ENCODE assay signal across 21 cellular contexts in the genomic region with DNA sequence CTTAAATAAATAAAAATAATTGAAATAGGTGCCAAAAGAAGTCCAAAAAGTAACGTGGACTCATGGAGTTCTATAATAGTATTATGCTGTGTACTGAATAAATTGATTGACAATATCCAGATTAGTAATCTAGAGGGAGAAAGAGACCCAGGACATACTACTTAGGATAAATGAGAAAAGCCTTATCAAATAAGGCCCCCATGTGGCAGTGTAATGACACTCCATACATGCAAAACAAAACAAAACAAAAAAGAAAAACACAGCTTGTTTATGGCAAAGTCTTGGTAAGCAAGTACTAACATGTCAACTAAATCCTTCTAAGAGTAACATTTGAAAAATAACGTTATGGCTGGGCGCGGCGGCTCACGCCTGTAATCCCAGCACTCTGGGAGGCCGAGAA. TPM values are rescaled to one million over a fixed set of nuclear protein-coding genes. Genes with fewer than 3 reads are reported as not detected.
DNase-seq lines count a peak whose midpoint lies in the region; ATAC-seq and TF ChIP-seq lines count a peak whose summit lies in the region.
"Had no signal": no experiment of that assay in that cellular context is flagged by ENCODE, and none has a peak within 500 bp of the region (broad histone marks: within the 10 kb centered on the region; RNA-seq: fewer than 3 reads in every experiment).

No MANE protein-coding gene starts in this region.

- peak overlapping the region; percentile 53; the same call in 1 of the 2 replicates for H3K4me3 ChIP-seq in BE2C (ENCODE audit: low read depth, low read length)
- H3K4me3 ChIP-seq in PC-3 (ENCODE audit: low read length) = no peak overlapping the region
- H3K4me3 ChIP-seq in hepatocyte = no peak overlapping the region
- H3K4me3 ChIP-seq: breast epithelium, sigmoid colon, vagina had no signal

- WGBS in hepatocyte (ENCODE audit: low lambda C conversion rate, missing lambda C conversion rate) = 74% methylated on average over 7 of the region's 7 CpGs

- H3K9ac ChIP-seq in PC-3 (ENCODE audit: low read length) = no peak overlapping the region

- no peaks in the 10 kb centered on the region for H3K9me3 ChIP-seq in BE2C
- H3K9me3 ChIP-seq in PC-3 (ENCODE audit: low read length) = no peaks in the 10 kb centered on the region
- H3K9me3 ChIP-seq in hepatocyte (ENCODE audit: low read depth) = no peaks in the 10 kb centered on the region
- H3K9me3 ChIP-seq: breast epithelium, sigmoid colon, vagina had no signal

- no peaks in the 10 kb centered on the region for H4K20me1 ChIP-seq in PC-3 (ENCODE audit: low read length)
- H4K20me1 ChIP-seq in hepatocyte (ENCODE audit: insufficient read depth, poor library complexity, severe bottlenecking) = no peaks in the 10 kb centered on the region

- BruUV-seq in PC-3 (replicated peaks; lab: Mats Ljungman, UMichigan) = no TSS peak

- H3K27me3 ChIP-seq in BE2C (no peaks in the 10 kb centered on the region), PC-3 (ENCODE audit: low read length) (peaks cover 16% of the 10 kb centered on the region; the same call in 1 of the 2 replicates), foreskin keratinocyte (no peaks in the 10 kb centered on the region), hepatocyte (peaks cover 7% of the 10 kb centered on the region)
- H3K27me3 ChIP-seq: breast epithelium, sigmoid colon, vagina had no signal

- H3K79me2 ChIP-seq in PC-3 (ENCODE audit: low read length) = no peaks in the 10 kb centered on the region
- H3K79me2 ChIP-seq in hepatocyte = no peaks in the 10 kb centered on the region

- H3K27ac ChIP-seq in PC-3 (ENCODE audit: low read length) (no peak overlapping the region), foreskin keratinocyte (no peak overlapping the region), hepatocyte (no peak overlapping the region)
- H3K27ac ChIP-seq: breast epithelium, sigmoid colon, vagina had no signal

- POLR2A ChIA-PET in PC-3 (lab: Charles Lee; ENCODE audit: unreplicated experiment) = no interaction called here

- in situ Hi-C loops in GM13977 (cut with MboI; ENCODE audit: low pct_unique_long_range_greater_than_20kb, low sequenced_read_pairs, unreplicated experiment) = no loop called here

- H3K4me2 ChIP-seq in PC-3 (ENCODE audit: low read length) = no peak overlapping the region
- H3K4me2 ChIP-seq in hepatocyte = no peak overlapping the region

- intact Hi-C loops in PC-3 (cut with micrococcal nuclease) = no loop called here

- H2AFZ ChIP-seq in PC-3 (ENCODE audit: low read length) (no peak overlapping the region), hepatocyte (no peak overlapping the region)

- no peak overlapping the region for H3K27ac Mint-ChIP-seq in chondrocyte (ENCODE audit: unreplicated experiment)
- H3K27ac Mint-ChIP-seq: activated naive CD4-positive, alpha-beta T cell treated with anti-CD3 and anti-CD28 coated beads for 36 hours had no signal

- H3K36me3 ChIP-seq in BE2C = no peaks in the 10 kb centered on the region
- H3K36me3 ChIP-seq in PC-3 (ENCODE audit: low read depth, low read length) = no peaks in the 10 kb centered on the region
- no peaks in the 10 kb centered on the region for H3K36me3 ChIP-seq in hepatocyte (replicated peaks; ENCODE audit: insufficient read depth, low read depth)
- H3K36me3 ChIP-seq: breast epithelium, sigmoid colon, vagina had no signal

- peaks cover 10% of the 10 kb centered on the region for H3K4me1 Mint-ChIP-seq in chondrocyte (ENCODE audit: low read depth)

- H3K27me3 Mint-ChIP-seq in chondrocyte (ENCODE audit: low read depth) = peaks cover 22% of the 10 kb centered on the region

- no peaks in the 10 kb centered on the region for H3F3A ChIP-seq in PC-3 (ENCODE audit: low read length, unreplicated experiment)

- H3K9me3 Mint-ChIP-seq in chondrocyte (ENCODE audit: low read depth) = no peaks in the 10 kb centered on the region
- H3K9me3 Mint-ChIP-seq: activated naive CD4-positive, alpha-beta T cell treated with anti-CD3 and anti-CD28 coated beads for 36 hours had no signal

- CTCF ChIA-PET in PC-3 (lab: Charles Lee) = no interaction called here

- H3K36me3 Mint-ChIP-seq in chondrocyte (ENCODE audit: low read depth) = no peaks in the 10 kb centered on the region

- no peak for ATAC-seq in PC-3
- ATAC-seq in foreskin keratinocyte = no peak
- no peak for ATAC-seq in HG02798 (IDR thresholded peaks at IDR 0.05; ENCODE audit: poor library complexity, unreplicated experiment)

- H3K9me2 ChIP-seq in PC-3 (replicated peaks; ENCODE audit: low read length) (no peaks in the 10 kb centered on the region), hepatocyte (replicated peaks; ENCODE audit: insufficient read depth) (no peaks in the 10 kb centered on the region)

- DNase-seq in BE2C (no peak), GM13977 (ENCODE audit: low spot score) (no peak), PC-3 (no peak), foreskin keratinocyte (no peak), chondrocyte (ENCODE audit: low spot score) (no peak), NCI-H2081 (lab: John Stamatoyannopoulos, UW) (no peak), hepatocyte (ENCODE audit: low spot score) (no peak)
- DNase-seq: activated CD4-positive, alpha-beta T cell treated with anti-CD3 and anti-CD28 coated beads for 1 hour; activated naive CD4-positive, alpha-beta T cell treated with anti-CD3 and anti-CD28 coated beads for 36 hours; COR-L47; head of caudate nucleus; MV-4-11; NCI-H2029 treated with DMSO at 0.1 percent for 48 hours; NCI-H69; nucleus accumbens; sigmoid colon; stimulated activated CD4-positive, alpha-beta T cell treated with anti-CD3 and anti-CD28 coated beads, Interleukin-1b, Interleukin-23, amount 100 ng/mL, for 48 hours had no signal

- no peak overlapping the region for H3K4me3 Mint-ChIP-seq in chondrocyte (ENCODE audit: unreplicated experiment)
- H3K4me3 Mint-ChIP-seq: activated naive CD4-positive, alpha-beta T cell treated with anti-CD3 and anti-CD28 coated beads for 36 hours had no signal

- H3K4me1 ChIP-seq in BE2C (no peaks in the 10 kb centered on the region), PC-3 (ENCODE audit: insufficient read depth, low read length) (peaks cover 10% of the 10 kb centered on the region), foreskin keratinocyte (no peaks in the 10 kb centered on the region), hepatocyte (ENCODE audit: insufficient read depth) (no peaks in the 10 kb centered on the region)
- H3K4me1 ChIP-seq: breast epithelium had no signal

- TF ChIP-seq CTCF in BE2C (IDR thresholded peaks at IDR 0.05; ENCODE audit: low read depth, low read length) (peak; percentile 53), GM13977 (IDR thresholded peaks at IDR 0.05; ENCODE audit: extremely low read depth, insufficient read depth, missing control alignments) (peak; percentile 25), PC-3 (conservative IDR thresholded peaks at IDR 0.05; ENCODE audit: low read depth, low read length) (peak; percentile 29; the same call in 1 of the 2 replicates), foreskin keratinocyte (conservative IDR thresholded peaks at IDR 0.05) (peak; percentile 29), chondrocyte (IDR thresholded peaks at IDR 0.05) (no peak), hepatocyte (IDR thresholded peaks at IDR 0.05; ENCODE audit: poor library complexity) (no peak)

RNA-seq across cellular contexts. Expression of a gene that starts 3.6 kb away (rescaled TPM):
- 1.3 TPM for polyA plus RNA-seq in BE2C (2012; ENCODE audit: insufficient read depth, insufficient read length, low read depth)
- total RNA-seq in PC-3 (2014; rRNA removed) (0.12 and 1.1 TPM in 2 replicates), foreskin keratinocyte (0.35 and 0.48 TPM in 2 replicates), chondrocyte (0.10 to 0.15 TPM in 2 of 3 replicates, not detected in the other), hepatocyte (0.53 and 1.1 TPM in 2 replicates)
- polyA plus RNA-seq in foreskin keratinocyte (0.08 and 0.19 TPM in 2 replicates), hepatocyte (0.22 TPM in 1 of 2 replicates, not detected in the other)
- total RNA-seq: T-helper 2 cell treated with Interferon-gamma antibody and Interleukin-4, amounts not matched to agents 100 ng/mL and 5 ng/mL, for 36 hours had no signal

RNA-seq across cellular contexts. Expression of a gene that starts 23.9 kb away (rescaled TPM):
- 87.3 TPM for polyA plus RNA-seq in BE2C (2012; ENCODE audit: insufficient read depth, insufficient read length, low read depth)
- total RNA-seq in PC-3 (2014; rRNA removed) = not detected in 2 replicates
- total RNA-seq in foreskin keratinocyte = not detected in 2 replicates
- polyA plus RNA-seq in foreskin keratinocyte = not detected in 2 replicates
- total RNA-seq in chondrocyte = not detected in 3 replicates
- 20.0 and 23.2 TPM in 2 replicates for total RNA-seq in hepatocyte
- 6.5 and 7.9 TPM in 2 replicates for polyA plus RNA-seq in hepatocyte

Comparison
In these comparisons a context has a peak if more than half of its experiments do, and no peak if none do; other contexts are left out.
1. CTCF ChIP-seq: peak in BE2C (single experiment), GM13977 (single experiment), PC-3 (single experiment) and foreskin keratinocyte (single experiment); none in chondrocyte (single experiment) and hepatocyte (single experiment).
2. RNA of a gene that starts 23.9 kb away (total RNA-seq): 20.0 to 23.2 TPM in hepatocyte; not detected in chondrocyte, not detected in PC-3 and not detected in foreskin keratinocyte; every median in the first group is over 10 times any median in the second.